In genomic region chr11:63877658-63878241, GRCh38 we compare ENCODE assay signal across 18 cellular contexts. TPM values are rescaled to one million over a fixed set of nuclear protein-coding genes. Genes with fewer than 3 reads are reported as not detected.
DNase-seq lines count a peak whose midpoint lies in the region; ATAC-seq and TF ChIP-seq lines count a peak whose summit lies in the region.
"Had no signal": no experiment of that assay in that cellular context is flagged by ENCODE, and none has a peak within 500 bp of the region (broad histone marks: within the 10 kb centered on the region; RNA-seq: fewer than 3 reads in every experiment).

No MANE protein-coding gene starts in this region.

- POLR2A ChIA-PET in CD4-positive, alpha-beta T cell (lab: Charles Lee) = interaction anchor here (0.7 to 1.0 kb wide), 2 partner anchors 38 to 39 kb away, joined by 3 read pairs; no protein-coding TSS in a partner anchor
- POLR2A ChIA-PET in naive thymus-derived CD8-positive, alpha-beta T cell (lab: Charles Lee) = interaction anchor here (0.6 to 2.8 kb wide), 5 partner anchors 8 to 308 kb away, joined by 4 to 8 read pairs (median 6); partner anchors contain the start of gene STIP1

- TF ChIP-seq CTCF in CD4-positive, alpha-beta T cell (IDR thresholded peaks at IDR 0.05) = no peak
- TF ChIP-seq CTCF in H9 (conservative IDR thresholded peaks at IDR 0.05) = no peak
- TF ChIP-seq CTCF in brain (conservative IDR thresholded peaks at IDR 0.05) = no peak

- no peaks in the 10 kb centered on the region for H3K9me3 Mint-ChIP-seq in CD4-positive, alpha-beta T cell
- H3K9me3 Mint-ChIP-seq in H9 (no peaks in the 10 kb centered on the region), brain (no peaks in the 10 kb centered on the region)
- no peaks in the 10 kb centered on the region for H3K9me3 Mint-ChIP-seq in naive thymus-derived CD8-positive, alpha-beta T cell
- H3K9me3 Mint-ChIP-seq: activated T-helper 1 cell treated with anti-CD3 and anti-CD28 coated beads, Interleukin-12 subunit alpha, Interleukin-12 subunit beta, Interleukin-2, Interleukin-4 antibody, amounts not matched to agents 30 ng/mL and 10 ng/mL and 1 ng/mL, durations not matched to agents 14 hours and 24 hours and 36 hours had no signal

- H2AFZ ChIP-seq in H9 (ENCODE audit: low read length) = no peak overlapping the region

- no peaks in the 10 kb centered on the region for H3K9me3 ChIP-seq in CD4-positive, alpha-beta T cell (ENCODE audit: control insufficient read depth, low read length)
- no peaks in the 10 kb centered on the region for H3K9me3 ChIP-seq in H9 (ENCODE audit: control insufficient read depth, low read depth, low read length)
- H3K9me3 ChIP-seq: right atrium auricular region, thoracic aorta had no signal

- H2BK15ac ChIP-seq in H9 (ENCODE audit: low read depth, low read length) = no peak overlapping the region

- WGBS in H9 (ENCODE audit: extremely low coverage, insufficient read length, low lambda C conversion rate) = no CpG with 5 or more reads among the region's 6 CpGs

- H3K79me1 ChIP-seq in H9 (ENCODE audit: insufficient read depth, low read depth, low read length, poor library complexity, severe bottlenecking) = peaks cover 6% of the 10 kb centered on the region

- H3K23ac ChIP-seq in H9 (ENCODE audit: insufficient read length, low read depth, low read length) = no peak overlapping the region

- H4K20me1 ChIP-seq in H9 (ENCODE audit: control insufficient read depth, insufficient read depth, insufficient read length) = no peaks in the 10 kb centered on the region

- DNase-seq in CD4-positive, alpha-beta T cell = no peak
- DNase-seq in H9 = no peak
- DNase-seq in naive thymus-derived CD8-positive, alpha-beta T cell = no peak
- no peak for DNase-seq in AG08395 (ENCODE audit: low spot score)
- no peak for DNase-seq in stimulated activated CD4-positive, alpha-beta T cell treated with anti-CD3 and anti-CD28 coated beads, Interleukin-4, amount 100 ng/mL, for 24 hours
- no peak for DNase-seq in activated CD4-positive, alpha-beta T cell treated with anti-CD3 and anti-CD28 coated beads for 4 hours
- DNase-seq: activated CD4-positive, alpha-beta T cell treated with anti-CD3 and anti-CD28 coated beads, Interleukin-2, amount 50 U/mL, for 4 hours; EL; NCI-H1930; NCI-H524 treated with DMSO at 0.1 percent for 48 hours; SHP77; stimulated activated CD4-positive, alpha-beta T cell treated with anti-CD3 and anti-CD28 coated beads, Interleukin-12 subunit alpha, Interleukin-12 subunit beta, amount 100 ng/mL, for 4 hours; T-helper 1 cell had no signal

- no peaks in the 10 kb centered on the region for H3K27me3 ChIP-seq in CD4-positive, alpha-beta T cell (ENCODE audit: control insufficient read depth, insufficient read depth, low read length)
- no peaks in the 10 kb centered on the region for H3K27me3 ChIP-seq in H9 (ENCODE audit: insufficient read depth, low read length)
- H3K27me3 ChIP-seq: right atrium auricular region had no signal

- no peak overlapping the region for H4K8ac ChIP-seq in H9 (replicated peaks; ENCODE audit: insufficient read length, low read depth, low read length)

- no peak overlapping the region for H4K5ac ChIP-seq in H9 (ENCODE audit: insufficient read length, low read depth, low read length)

- H3K14ac ChIP-seq in H9 (ENCODE audit: insufficient read depth, low read length) = no peak overlapping the region

- no peak for ATAC-seq in CD4-positive, alpha-beta T cell (ENCODE audit: poor library complexity)
- no peak for ATAC-seq in naive thymus-derived CD8-positive, alpha-beta T cell

- H3K56ac ChIP-seq in H9 (ENCODE audit: insufficient read length, low read depth, low read length) = no peak overlapping the region

- H3T11ph ChIP-seq in H9 (ENCODE audit: low read length) = no peak overlapping the region

- H3K36me3 Mint-ChIP-seq in CD4-positive, alpha-beta T cell (ENCODE audit: low read depth) = peaks cover 30% of the 10 kb centered on the region
- H3K36me3 Mint-ChIP-seq in H9 (ENCODE audit: insufficient read depth in 1 of 3, low read depth in 3 of 3) = peaks cover 3 to 8% (median 4%) of the 10 kb centered on the region in 3 experiments
- H3K36me3 Mint-ChIP-seq in brain = peaks cover 6% of the 10 kb centered on the region
- H3K36me3 Mint-ChIP-seq in naive thymus-derived CD8-positive, alpha-beta T cell = peaks cover 0 to 21% (median 5%) of the 10 kb centered on the region in 3 donors

- no peak overlapping the region for H2BK12ac ChIP-seq in H9 (ENCODE audit: insufficient read length, low read depth, low read length)

- peaks cover 77% of the 10 kb centered on the region for H3K4me1 Mint-ChIP-seq in CD4-positive, alpha-beta T cell (ENCODE audit: low read depth)
- H3K4me1 Mint-ChIP-seq in H9 = peaks cover 38 to 45% of the 10 kb centered on the region in 2 experiments
- peaks cover 68% of the 10 kb centered on the region for H3K4me1 Mint-ChIP-seq in brain
- peaks cover 40 to 89% (median 81%) of the 10 kb centered on the region in 4 donors for H3K4me1 Mint-ChIP-seq in naive thymus-derived CD8-positive, alpha-beta T cell

- no peak overlapping the region for H2BK120ac ChIP-seq in H9 (ENCODE audit: low read depth, low read length, poor library complexity, severe bottlenecking)

- H3K4ac ChIP-seq in H9 (ENCODE audit: low read depth, low read length) = no peak overlapping the region

- CTCF ChIA-PET in CD4-positive, alpha-beta T cell (lab: Charles Lee) = interaction anchor here (0.6 kb wide), 1 partner anchor 954 kb away, joined by 3 read pairs; no protein-coding TSS in a partner anchor

- H2AK5ac ChIP-seq in H9 (ENCODE audit: insufficient read length, low read length) = no peak overlapping the region

- no peak overlapping the region for H3K18ac ChIP-seq in H9 (ENCODE audit: insufficient read length, low read depth, low read length)

- no peak overlapping the region for H2BK5ac ChIP-seq in H9 (ENCODE audit: insufficient read length, low read length)

- peak overlapping the region; percentile 58 for H3K27ac Mint-ChIP-seq in CD4-positive, alpha-beta T cell
- H3K27ac Mint-ChIP-seq in H9 (peak overlapping the region; percentile 30 to 75 (median 40); a peak in 5 of 7 replicates), brain (peak overlapping the region in 4 of 5 experiments; percentile 49 to 75 (median 61))
- peak overlapping the region; percentile 37 to 92 (median 79) for H3K27ac Mint-ChIP-seq in naive thymus-derived CD8-positive, alpha-beta T cell
- H3K27ac Mint-ChIP-seq: activated T-helper 1 cell treated with anti-CD3 and anti-CD28 coated beads, Interleukin-12 subunit alpha, Interleukin-12 subunit beta, Interleukin-2, Interleukin-4 antibody, amounts not matched to agents 30 ng/mL and 10 ng/mL and 1 ng/mL, durations not matched to agents 14 hours and 24 hours and 36 hours had no signal

- no peaks in the 10 kb centered on the region for H3K27me3 Mint-ChIP-seq in CD4-positive, alpha-beta T cell
- H3K27me3 Mint-ChIP-seq in H9 (ENCODE audit: low read depth) (no peaks in the 10 kb centered on the region), brain (no peaks in the 10 kb centered on the region)
- H3K27me3 Mint-ChIP-seq in naive thymus-derived CD8-positive, alpha-beta T cell = no peaks in the 10 kb centered on the region

- peaks cover 8% of the 10 kb centered on the region; the same call in 1 of the 2 replicates for H3K79me2 ChIP-seq in H9 (ENCODE audit: insufficient read depth, low read length)

- H2BK20ac ChIP-seq in H9 (ENCODE audit: low read depth, low read length, poor library complexity, severe bottlenecking) = no peak overlapping the region

- intact Hi-C loops in CD4-positive, alpha-beta T cell (cut with DNase I, micrococcal nuclease) = no loop called here

- peaks cover 8% of the 10 kb centered on the region; the same call in 1 of the 2 replicates for H3K4me1 ChIP-seq in H9 (ENCODE audit: insufficient read depth, low read length)

- H3K9ac ChIP-seq in H9 (ENCODE audit: extremely low read depth, insufficient read length, low read length) = no peak overlapping the region

- no peak overlapping the region for H4K91ac ChIP-seq in H9 (ENCODE audit: insufficient read length, low read depth, low read length)

- no peak overlapping the region for H3K4me3 Mint-ChIP-seq in CD4-positive, alpha-beta T cell
- H3K4me3 Mint-ChIP-seq in H9 (no peak overlapping the region), brain (no peak overlapping the region)
- H3K4me3 Mint-ChIP-seq in naive thymus-derived CD8-positive, alpha-beta T cell = peak overlapping the region in 9 of 10 donors; percentile 9 to 70 (median 33)
- H3K4me3 Mint-ChIP-seq: activated T-helper 1 cell treated with anti-CD3 and anti-CD28 coated beads, Interleukin-12 subunit alpha, Interleukin-12 subunit beta, Interleukin-2, Interleukin-4 antibody, amounts not matched to agents 30 ng/mL and 10 ng/mL and 1 ng/mL, durations not matched to agents 14 hours and 24 hours and 36 hours had no signal

- no peak overlapping the region for H3K4me2 ChIP-seq in H9 (ENCODE audit: insufficient read depth, insufficient read length, low read length)

- H3K23me2 ChIP-seq in H9 (ENCODE audit: insufficient read length, low read depth, low read length, poor library complexity, severe bottlenecking) = no peaks in the 10 kb centered on the region

- no peak overlapping the region for H3K27ac ChIP-seq in CD4-positive, alpha-beta T cell (ENCODE audit: low read depth, low read length)
- no peak overlapping the region for H3K27ac ChIP-seq in H9 (ENCODE audit: insufficient read length, low read depth, low read length)
- H3K27ac ChIP-seq: thoracic aorta had no signal

RNA-seq across cellular contexts. Expression of gene MARK2, which starts 38.8 kb away (rescaled TPM):
- 10 to 100 TPM; 18.4 to 21.0 TPM for total RNA-seq in CD4-positive, alpha-beta T cell
- 45.7 and 49.6 TPM in 2 replicates for total RNA-seq in H9 (2021)
- polyA plus RNA-seq in brain (ENCODE audit: insufficient read depth, low read depth, low replicate concordance) = 46.6 TPM
- total RNA-seq in naive thymus-derived CD8-positive, alpha-beta T cell = 10 to 100 TPM; 64.8 to 74.5 TPM
- polyA plus RNA-seq in naive thymus-derived CD8-positive, alpha-beta T cell = 10 to 100 TPM; 37.0 to 57.0 (median 40.3) TPM

RNA-seq across cellular contexts. Expression of gene RCOR2, which starts 39.2 kb away (rescaled TPM):
- total RNA-seq in CD4-positive, alpha-beta T cell = not detected
- 117 and 118 TPM in 2 replicates for total RNA-seq in H9 (2021)
- polyA plus RNA-seq in brain (ENCODE audit: insufficient read depth, low read depth, low replicate concordance) = 23.5 TPM
- not detected for total RNA-seq in naive thymus-derived CD8-positive, alpha-beta T cell
- under 1 TPM in 1 of 3 donors, not detected in 2; 0.14 TPM for polyA plus RNA-seq in naive thymus-derived CD8-positive, alpha-beta T cell
- total RNA-seq: mononuclear cell had no signal

Comparison
In these comparisons a context has a peak if more than half of its experiments do, and no peak if none do; other contexts are left out.
1. H3K4me3 Mint-ChIP-seq: peak in naive thymus-derived CD8-positive, alpha-beta T cell (9 of 10); none in CD4-positive, alpha-beta T cell (single experiment), H9 (0 of 2) and brain (0 of 5).
2. RNA of gene RCOR2, which starts 39.2 kb away (total RNA-seq): 117 to 118 TPM in H9; not detected in CD4-positive, alpha-beta T cell and not detected in naive thymus-derived CD8-positive, alpha-beta T cell; every median in the first group is over 100 times any median in the second.
3. Peak in every context shown above with its lines, with median percentiles within 50 percentile points of each other: H3K27ac Mint-ChIP-seq.